In the genomic region with DNA sequence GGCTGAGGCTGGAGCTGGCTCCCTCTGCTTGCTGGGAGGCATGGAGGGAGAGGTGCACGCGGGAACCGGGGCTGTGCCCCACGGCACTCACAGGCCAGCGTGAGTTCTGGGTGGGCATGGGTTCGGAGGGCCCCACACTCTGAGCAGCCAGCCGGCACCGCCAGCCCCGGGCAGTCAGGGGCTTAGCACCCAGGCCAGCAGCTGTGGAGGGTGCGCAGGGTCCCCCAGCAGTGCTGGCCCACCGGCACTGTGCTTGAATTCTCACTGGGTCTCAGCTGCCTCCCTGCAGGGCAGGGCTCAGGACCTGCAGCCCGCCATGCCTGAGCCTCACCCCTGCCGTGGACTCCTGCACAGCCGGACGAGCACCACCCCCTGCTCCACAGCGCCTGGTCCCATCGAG, we compare ENCODE assay signal across 5 cellular contexts.
"Had no signal": no experiment of that assay in that cellular context is flagged by ENCODE, and none has a peak within 500 bp of the region (broad histone marks: within the 10 kb centered on the region; RNA-seq: fewer than 3 reads in every experiment).

No MANE protein-coding gene starts in this region.

- ATAC-seq: HepG2, K562 had no signal

- H3K4me3 ChIP-seq: K562 had no signal

- H3K27ac ChIP-seq: HL-60 had no signal

- H3K27me3 Mint-ChIP-seq: IgD-negative memory B cell had no signal

- H3K9me3 Mint-ChIP-seq: IgD-negative memory B cell had no signal

- H3K27ac Mint-ChIP-seq: IgD-negative memory B cell had no signal

- H3K4me3 Mint-ChIP-seq: IgD-negative memory B cell had no signal

- DNase-seq: IMR-90 had no signal

- H3K36me3 Mint-ChIP-seq: IgD-negative memory B cell had no signal
